ENCODE assay signal across 28 cellular contexts in the genomic region with DNA sequence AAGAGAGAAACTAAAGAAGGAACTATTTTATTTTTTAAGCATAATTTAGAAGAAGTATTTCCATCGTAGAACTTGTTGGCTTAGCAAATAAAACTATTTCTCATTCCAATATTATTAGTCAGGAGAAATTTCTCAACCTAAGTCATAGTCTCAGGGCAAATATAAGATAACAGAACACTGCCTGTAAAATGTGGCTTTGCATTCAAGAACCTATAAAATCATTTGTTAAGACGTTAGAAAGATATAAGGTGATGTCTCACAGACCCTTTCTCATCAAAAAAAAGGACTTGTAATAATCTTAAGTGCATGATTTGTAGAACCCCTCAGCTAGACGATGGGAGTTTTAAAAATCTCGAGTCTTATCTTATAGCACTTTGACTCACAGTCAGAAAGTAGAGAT.
A peak's percentile ranks its signal among the peaks of the same experiment; 100 is the strongest.
DNase-seq lines count a peak whose midpoint lies in the region; TF ChIP-seq lines count a peak whose summit lies in the region.
"Had no signal": no experiment of that assay in that cellular context is flagged by ENCODE, and none has a peak within 500 bp of the region (broad histone marks: within the 10 kb centered on the region; RNA-seq: fewer than 3 reads in every experiment).

No MANE protein-coding gene starts in this region.

- DNase-seq in AG20443 (ENCODE audit: low spot score) (peak; percentile 37), NCI-H226 (peak; percentile 86), cardiac fibroblast (ENCODE audit: low read depth in 2 of 2) (peak; percentile 16 to 25), non-pigmented ciliary epithelial cell (ENCODE audit: low read depth) (peak; percentile 22), SW 1271 (lab: John Stamatoyannopoulos, UW) (no peak)
- DNase-seq in activated CD4-positive, alpha-beta T cell treated with anti-CD3 and anti-CD28 coated beads, Interleukin-2, amount 10 ng/mL, durations not matched to agents 7 days and 5 days, result no peak
- no peak for DNase-seq in activated effector memory CD4-positive, alpha-beta T cell treated with anti-CD3 and anti-CD28 coated beads, Interleukin-2, amount 50 U/mL, for 16 hours
- no peak for DNase-seq in activated T-cell treated with anti-CD3 and anti-CD28 coated beads, Interleukin-2, amount 50 U/mL, for 1 hour
- DNase-seq: activated CD4-positive, alpha-beta T cell treated with anti-CD3 and anti-CD28 coated beads for 48 hours; activated naive CD4-positive, alpha-beta T cell treated with anti-CD3 and anti-CD28 coated beads for 36 hours; activated T-cell treated with anti-CD3 and anti-CD28 coated beads, Interleukin-2, amount 50 U/mL, for 72 hours; amygdala; central memory CD4-positive, alpha-beta T cell; DND-41; heart left ventricle; left cardiac atrium; NCI-H524; NK-92 treated with Interleukin-12 subunit alpha and Interleukin-12 subunit beta, amount 100 ng/mL, for 24 hours; right lobe of liver; SIG-M5; stimulated activated CD4-positive, alpha-beta T cell treated with anti-CD3 and anti-CD28 coated beads, Interleukin-4, amount 100 ng/mL, for 4 hours; substantia nigra; T1000; upper lobe of left lung; WERI-Rb-1 had no signal

- no peak overlapping the region for H3K27ac Mint-ChIP-seq in activated CD4-positive, alpha-beta T cell treated with anti-CD3 and anti-CD28 coated beads, Interleukin-2, amount 10 ng/mL, durations not matched to agents 7 days and 5 days
- H3K27ac Mint-ChIP-seq: activated naive CD4-positive, alpha-beta T cell treated with anti-CD3 and anti-CD28 coated beads for 36 hours; activated T-cell treated with anti-CD3 and anti-CD28 coated beads, Interleukin-2, amount 50 U/mL, for 72 hours; CD14-positive monocyte; dendritic cell treated with granulocyte-macrophage colony-stimulating factor and Interleukin-4, amounts not matched to agents 40 ng/mL and 50 ng/mL, for 4 days; stimulated activated memory B cell treated with anti-CD40 and anti-IgM and Interleukin-4, amounts not matched to agents 10 μg/mL and 1 μg/mL and 100 μg/mL, for 72 hours had no signal

- H3K9me3 Mint-ChIP-seq in activated CD4-positive, alpha-beta T cell treated with anti-CD3 and anti-CD28 coated beads, Interleukin-2, amount 10 ng/mL, durations not matched to agents 7 days and 5 days, result peaks cover 12% of the 10 kb centered on the region
- H3K9me3 Mint-ChIP-seq: activated naive CD4-positive, alpha-beta T cell treated with anti-CD3 and anti-CD28 coated beads for 36 hours had no signal

- TF ChIP-seq CTCF in cardiac fibroblast (IDR thresholded peaks at IDR 0.05; ENCODE audit: low read depth, low read length), result no peak

- H3K4me3 Mint-ChIP-seq in activated CD4-positive, alpha-beta T cell treated with anti-CD3 and anti-CD28 coated beads, Interleukin-2, amount 10 ng/mL, durations not matched to agents 7 days and 5 days, result no peak overlapping the region
- H3K4me3 Mint-ChIP-seq: activated naive CD4-positive, alpha-beta T cell treated with anti-CD3 and anti-CD28 coated beads for 36 hours; activated T-cell treated with anti-CD3 and anti-CD28 coated beads, Interleukin-2, amount 50 U/mL, for 72 hours; CD14-positive monocyte; dendritic cell treated with granulocyte-macrophage colony-stimulating factor and Interleukin-4, amounts not matched to agents 40 ng/mL and 50 ng/mL, for 4 days; stimulated activated memory B cell treated with anti-CD40 and anti-IgM and Interleukin-4, amounts not matched to agents 10 μg/mL and 1 μg/mL and 100 μg/mL, for 72 hours had no signal

- H3K4me3 ChIP-seq in cardiac fibroblast (replicated peaks in 1 of 2; ENCODE audit: low read depth in 2 of 2, low read length in 2 of 2), result no peak overlapping the region
- H3K4me3 ChIP-seq: heart left ventricle, right lobe of liver, upper lobe of left lung had no signal

- CTCF ChIA-PET in activated CD4-positive, alpha-beta T cell treated with anti-CD3 and anti-CD28 coated beads, Interleukin-2, amount 10 ng/mL, durations not matched to agents 7 days and 5 days (lab: Charles Lee), result interaction anchor here (1.3 kb wide), 1 partner anchor 10 kb away, joined by 3 read pairs; no protein-coding TSS in a partner anchor

- peaks cover 6% of the 10 kb centered on the region for H3K4me1 Mint-ChIP-seq in activated CD4-positive, alpha-beta T cell treated with anti-CD3 and anti-CD28 coated beads, Interleukin-2, amount 10 ng/mL, durations not matched to agents 7 days and 5 days

- peaks cover 3% of the 10 kb centered on the region for H3K36me3 Mint-ChIP-seq in activated CD4-positive, alpha-beta T cell treated with anti-CD3 and anti-CD28 coated beads, Interleukin-2, amount 10 ng/mL, durations not matched to agents 7 days and 5 days (ENCODE audit: low read depth)
- H3K36me3 Mint-ChIP-seq: CD14-positive monocyte; stimulated activated memory B cell treated with anti-CD40 and anti-IgM and Interleukin-4, amounts not matched to agents 10 μg/mL and 1 μg/mL and 100 μg/mL, for 72 hours had no signal

- no peaks in the 10 kb centered on the region for H3K27me3 Mint-ChIP-seq in activated CD4-positive, alpha-beta T cell treated with anti-CD3 and anti-CD28 coated beads, Interleukin-2, amount 10 ng/mL, durations not matched to agents 7 days and 5 days
- H3K27me3 Mint-ChIP-seq: stimulated activated memory B cell treated with anti-CD40 and anti-IgM and Interleukin-4, amounts not matched to agents 10 μg/mL and 1 μg/mL and 100 μg/mL, for 72 hours had no signal

- POLR2A ChIA-PET in activated CD4-positive, alpha-beta T cell treated with anti-CD3 and anti-CD28 coated beads, Interleukin-2, amount 10 ng/mL, durations not matched to agents 7 days and 5 days (lab: Charles Lee), result no interaction called here

Comparison
In these comparisons a context has a peak if more than half of its experiments do, and no peak if none do; other contexts are left out.
1. DNase-seq: peak in AG20443 (single experiment), NCI-H226 (single experiment), cardiac fibroblast (2 of 2) and non-pigmented ciliary epithelial cell (single experiment); none in activated CD4-positive, alpha-beta T cell treated with anti-CD3 and anti-CD28 coated beads, Interleukin-2, amount 10 ng/mL, durations not matched to agents 7 days and 5 days (single experiment), SW 1271 (0 of 2), activated effector memory CD4-positive, alpha-beta T cell treated with anti-CD3 and anti-CD28 coated beads, Interleukin-2, amount 50 U/mL, for 16 hours (single experiment) and activated T-cell treated with anti-CD3 and anti-CD28 coated beads, Interleukin-2, amount 50 U/mL, for 1 hour (single experiment).